2 cellular contexts compared by ENCODE assay signal in genomic region chr19:12345197-12345596, GRCh38.
TF ChIP-seq lines count a peak whose summit lies in the region.

No MANE protein-coding gene starts in this region.

TF ChIP-seq in HEK293, 187 proteins besides CTCF, POLR2A, EP300 and RAD21:
- no peak for TF ChIP-seq ZNF704 (tag by site-specific recombination; IDR thresholded peaks at IDR 0.05)
- no peak for TF ChIP-seq ZNF26 (tag by site-specific recombination; IDR thresholded peaks at IDR 0.05)
- TF ChIP-seq ZNF280D (tag by site-specific recombination; IDR thresholded peaks at IDR 0.05) = 0 out of 2 replicates have a peak, but pooled peaks have one; percentile 60

TF ChIP-seq in K562, 482 proteins besides CTCF, POLR2A, EP300 and RAD21:
- TF ChIP-seq MAX (CRISPR knock-in tag; IDR thresholded peaks at IDR 0.05) = no peak
- TF ChIP-seq RBM25 (IDR thresholded peaks at IDR 0.05; ENCODE audit: low read depth, low read length, severe bottlenecking) = peak; percentile 61
